In genomic region chr2:113822087-113822805, GRCh38 we compare ENCODE assay signal across 17 cellular contexts.
"Had no signal": no experiment of that assay in that cellular context is flagged by ENCODE, and none has a peak within 500 bp of the region (broad histone marks: within the 10 kb centered on the region; RNA-seq: fewer than 3 reads in every experiment).

No MANE protein-coding gene starts in this region.

- H3K36me3 Mint-ChIP-seq: activated naive CD4-positive, alpha-beta T cell treated with anti-CD3 and anti-CD28 coated beads, Interleukin-2, amount 50 U/mL, for 24 hours; natural killer cell had no signal

- H3K9me3 Mint-ChIP-seq: activated naive CD4-positive, alpha-beta T cell treated with anti-CD3 and anti-CD28 coated beads, Interleukin-2, amount 50 U/mL, for 24 hours; dendritic cell treated with granulocyte-macrophage colony-stimulating factor and Interleukin-4, amounts not matched to agents 40 ng/mL and 50 ng/mL, for 4 days; effector memory CD8-positive, alpha-beta T cell; natural killer cell; T-helper 1 cell treated with Interleukin-12 subunit alpha and Interleukin-12 subunit beta and Interleukin-4 antibody, amounts not matched to agents 30 μg/mL and 1 μg/mL, for 36 hours had no signal

- FAIRE-seq: TTC549 had no signal

- H3K36me3 ChIP-seq: heart left ventricle, upper lobe of right lung had no signal

- H3K4me1 Mint-ChIP-seq: activated naive CD4-positive, alpha-beta T cell treated with anti-CD3 and anti-CD28 coated beads, Interleukin-2, amount 50 U/mL, for 24 hours; natural killer cell had no signal

- H3K27ac Mint-ChIP-seq: activated naive CD4-positive, alpha-beta T cell treated with anti-CD3 and anti-CD28 coated beads, Interleukin-2, amount 50 U/mL, for 24 hours; dendritic cell treated with granulocyte-macrophage colony-stimulating factor and Interleukin-4, amounts not matched to agents 40 ng/mL and 50 ng/mL, for 4 days; effector memory CD8-positive, alpha-beta T cell; natural killer cell; T-helper 1 cell treated with Interleukin-12 subunit alpha and Interleukin-12 subunit beta and Interleukin-4 antibody, amounts not matched to agents 30 μg/mL and 1 μg/mL, for 36 hours had no signal

- H3K27me3 Mint-ChIP-seq: activated naive CD4-positive, alpha-beta T cell treated with anti-CD3 and anti-CD28 coated beads, Interleukin-2, amount 50 U/mL, for 24 hours; dendritic cell treated with granulocyte-macrophage colony-stimulating factor and Interleukin-4, amounts not matched to agents 40 ng/mL and 50 ng/mL, for 4 days had no signal

- DNase-seq: activated CD4-positive, alpha-beta T cell treated with anti-CD3 and anti-CD28 coated beads, Interleukin-2, amount 50 U/mL, for 1 hour; activated CD4-positive, CD25-positive, alpha-beta regulatory T cell; activated effector memory CD4-positive, alpha-beta T cell treated with Interleukin-2 at 50 U/mL for 16 hours; cerebellar nuclear complex; effector memory CD8-positive, alpha-beta T cell; heart left ventricle; natural killer cell; psoas muscle; stimulated activated CD4-positive, alpha-beta T cell treated with anti-CD3 and anti-CD28 coated beads, Interleukin-4, amount 100 ng/mL, for 1 hour; stimulated activated CD8-positive, alpha-beta memory T cell treated with anti-CD3 and anti-CD28 coated beads, Interleukin-4, amount 100 ng/mL, for 48 hours; stimulated activated naive CD8-positive, alpha-beta T cell treated with anti-CD3 and anti-CD28 coated beads, Interleukin-15, Interleukin-2, amounts not matched to agents 100 U/mL and 50 U/mL, for 24 hours; testis; upper lobe of right lung had no signal

- H3K27me3 ChIP-seq: heart left ventricle, testis, upper lobe of right lung had no signal

- ATAC-seq: effector memory CD8-positive, alpha-beta T cell; heart left ventricle; natural killer cell; psoas muscle; stimulated activated naive CD8-positive, alpha-beta T cell treated with anti-CD3 and anti-CD28 coated beads, Interleukin-15, Interleukin-2, amounts not matched to agents 100 U/mL and 50 U/mL, for 24 hours; upper lobe of right lung had no signal

- H3K4me3 ChIP-seq: heart left ventricle, psoas muscle, testis, upper lobe of right lung had no signal

- H3K9me3 ChIP-seq: heart left ventricle, psoas muscle, testis, upper lobe of right lung had no signal

- H3K27ac ChIP-seq: heart left ventricle, psoas muscle, testis, upper lobe of right lung had no signal

- H3K4me3 Mint-ChIP-seq: activated naive CD4-positive, alpha-beta T cell treated with anti-CD3 and anti-CD28 coated beads, Interleukin-2, amount 50 U/mL, for 24 hours; dendritic cell treated with granulocyte-macrophage colony-stimulating factor and Interleukin-4, amounts not matched to agents 40 ng/mL and 50 ng/mL, for 4 days; effector memory CD8-positive, alpha-beta T cell; natural killer cell; T-helper 1 cell treated with Interleukin-12 subunit alpha and Interleukin-12 subunit beta and Interleukin-4 antibody, amounts not matched to agents 30 μg/mL and 1 μg/mL, for 36 hours had no signal
